Comparison of ENCODE assay signal across 3 cellular contexts in genomic region chrX:29826651-29827206, GRCh38.
TF ChIP-seq lines count a peak whose summit lies in the region.

No MANE protein-coding gene starts in this region.

TF ChIP-seq in SK-N-SH, 30 proteins besides CTCF, POLR2A, EP300 and RAD21 (continued from another document):
- TF ChIP-seq PBX3 (IDR thresholded peaks at IDR 0.05) (peak; percentile 53; the same call in 1 of the 2 replicates), NFIC (IDR thresholded peaks at IDR 0.05; ENCODE audit: borderline replicate concordance) (no peak), GABPA (IDR thresholded peaks at IDR 0.05; ENCODE audit: low read depth) (no peak)

TF ChIP-seq in SK-N-SH treated with all-trans-retinoic acid at 6 μM for 48 hours, 23 proteins besides CTCF, POLR2A, EP300 and RAD21:
- TF ChIP-seq POU6F1 (CRISPR knock-in tag; IDR thresholded peaks at IDR 0.05; ENCODE audit: borderline replicate concordance, low read depth) (no peak), CSDC2 (CRISPR knock-in tag; IDR thresholded peaks at IDR 0.05) (no peak), BACH2 (CRISPR knock-in tag; IDR thresholded peaks at IDR 0.05; ENCODE audit: borderline replicate concordance) (no peak), SNAI2 (CRISPR knock-in tag; IDR thresholded peaks at IDR 0.05) (no peak), ESRRG (CRISPR knock-in tag; IDR thresholded peaks at IDR 0.05) (no peak), ARNTL (CRISPR knock-in tag; IDR thresholded peaks at IDR 0.05; ENCODE audit: borderline replicate concordance, low read depth) (no peak), TOX (CRISPR knock-in tag; IDR thresholded peaks at IDR 0.05; ENCODE audit: borderline replicate concordance) (no peak), RARB (CRISPR knock-in tag; IDR thresholded peaks at IDR 0.05) (no peak), ZC3H10 (CRISPR knock-in tag; IDR thresholded peaks at IDR 0.05) (no peak), PATZ1 (CRISPR knock-in tag; IDR thresholded peaks at IDR 0.05; ENCODE audit: borderline replicate concordance) (no peak), CSRNP3 (CRISPR knock-in tag; IDR thresholded peaks at IDR 0.05) (no peak)

TF ChIP-seq in GM12878, 131 proteins besides CTCF, POLR2A, EP300 and RAD21 (continued from another document):
- TF ChIP-seq FOXK2 (IDR thresholded peaks at IDR 0.05) = no peak
- no peak for TF ChIP-seq ATF3 (IDR thresholded peaks at IDR 0.05; ENCODE audit: borderline replicate concordance, extremely low read depth, low read depth, low read length)
